12 cellular contexts compared by ENCODE assay signal in genomic region chr12:26845984-26846383, GRCh38. TPM values are rescaled to one million over a fixed set of nuclear protein-coding genes. Genes with fewer than 3 reads are reported as not detected.
A peak's percentile ranks its signal among the peaks of the same experiment; 100 is the strongest.
DNase-seq lines count a peak whose midpoint lies in the region; ATAC-seq, FAIRE-seq and TF ChIP-seq lines count a peak whose summit lies in the region.
"Had no signal": no experiment of that assay in that cellular context is flagged by ENCODE, and none has a peak within 500 bp of the region (broad histone marks: within the 10 kb centered on the region; RNA-seq: fewer than 3 reads in every experiment).

No MANE protein-coding gene starts in this region.

- no peaks in the 10 kb centered on the region for H4K20me1 ChIP-seq in astrocyte (ENCODE audit: insufficient read depth, low read length)
- H4K20me1 ChIP-seq: BLaER1 had no signal

- peaks cover 5% of the 10 kb centered on the region for H3K27me3 Mint-ChIP-seq in activated T-cell treated with anti-CD3 and anti-CD28 coated beads, Interleukin-2, amount 50 U/mL, for 72 hours (ENCODE audit: low read depth)
- H3K27me3 Mint-ChIP-seq in astrocyte (ENCODE audit: low read depth, unreplicated experiment) (no peaks in the 10 kb centered on the region), progenitor cell of endocrine pancreas (no peaks in the 10 kb centered on the region)

- no peak overlapping the region for H3K27ac ChIP-seq in astrocyte (ENCODE audit: low read depth, low read length)
- H3K27ac ChIP-seq in aorta (ENCODE audit: low read depth in 1 of 2, low read length in 2 of 2) = no peak overlapping the region
- H3K27ac ChIP-seq: BLaER1, tibial nerve had no signal

- 7 to 12% methylated on average over 4 of the region's 4 CpGs for WGBS in aorta, 2 donors

- H3K9me3 Mint-ChIP-seq in activated T-cell treated with anti-CD3 and anti-CD28 coated beads, Interleukin-2, amount 50 U/mL, for 72 hours = no peaks in the 10 kb centered on the region
- H3K9me3 Mint-ChIP-seq in astrocyte (ENCODE audit: unreplicated experiment) (no peaks in the 10 kb centered on the region), progenitor cell of endocrine pancreas (ENCODE audit: low read depth) (no peaks in the 10 kb centered on the region)

- no peaks in the 10 kb centered on the region for H3K79me2 ChIP-seq in astrocyte (ENCODE audit: insufficient read depth, low read length)

- no peak for DNase-seq in activated T-cell treated with anti-CD3 and anti-CD28 coated beads, Interleukin-2, amount 50 U/mL, for 72 hours
- no peak for DNase-seq in activated T-cell treated with anti-CD3 and anti-CD28 coated beads, Interleukin-2, amount 50 U/mL, for 48 hours
- peak; percentile 97 for DNase-seq in astrocyte (ENCODE audit: low read depth)
- DNase-seq in iris pigment epithelial cell (ENCODE audit: low read depth) = peak; percentile 99
- no peak for DNase-seq in aorta
- no peak for DNase-seq in epidermal melanocyte (ENCODE audit: insufficient read length, low spot score)
- DNase-seq in stimulated activated naive CD4-positive, alpha-beta T cell treated with Interleukin-2 at 50 U/mL for 16 hours (lab: John Stamatoyannopoulos, UW) = no peak
- DNase-seq in progenitor cell of endocrine pancreas (ENCODE audit: low spot score, unreplicated experiment) = no peak
- DNase-seq: activated CD8-positive, alpha-beta memory T cell treated with anti-CD3 and anti-CD28 coated beads, Interleukin-2, amount 10 ng/mL, durations not matched to agents 7 days and 5 days; stimulated activated CD4-positive, alpha-beta T cell treated with anti-CD3 and anti-CD28 coated beads, Interleukin-15, amount 100 ng/mL, for 24 hours had no signal

- no peaks in the 10 kb centered on the region for H3K36me3 Mint-ChIP-seq in activated T-cell treated with anti-CD3 and anti-CD28 coated beads, Interleukin-2, amount 50 U/mL, for 72 hours (ENCODE audit: insufficient read depth in 2 of 2)
- no peaks in the 10 kb centered on the region for H3K36me3 Mint-ChIP-seq in astrocyte (ENCODE audit: low read depth, unreplicated experiment)
- H3K36me3 Mint-ChIP-seq in progenitor cell of endocrine pancreas (ENCODE audit: insufficient read depth) = no peaks in the 10 kb centered on the region
- H3K36me3 Mint-ChIP-seq: activated CD8-positive, alpha-beta memory T cell treated with anti-CD3 and anti-CD28 coated beads, Interleukin-2, amount 10 ng/mL, durations not matched to agents 7 days and 5 days had no signal

- peaks cover 8% of the 10 kb centered on the region for H3K4me1 ChIP-seq in astrocyte (ENCODE audit: insufficient read depth, low read length)
- no peaks in the 10 kb centered on the region for H3K4me1 ChIP-seq in aorta (ENCODE audit: control insufficient read depth in 1 of 2, insufficient read depth in 2 of 2, low read length in 2 of 2)
- H3K4me1 ChIP-seq: BLaER1 had no signal

- H3K4me3 Mint-ChIP-seq in activated T-cell treated with anti-CD3 and anti-CD28 coated beads, Interleukin-2, amount 50 U/mL, for 72 hours = peak overlapping the region; percentile 35 to 63
- H3K4me3 Mint-ChIP-seq in astrocyte (ENCODE audit: unreplicated experiment) (no peak overlapping the region), progenitor cell of endocrine pancreas (ENCODE audit: low read depth) (no peak overlapping the region)
- H3K4me3 Mint-ChIP-seq: activated CD8-positive, alpha-beta memory T cell treated with anti-CD3 and anti-CD28 coated beads, Interleukin-2, amount 10 ng/mL, durations not matched to agents 7 days and 5 days had no signal

- H3K36me3 ChIP-seq in astrocyte (ENCODE audit: insufficient read depth, low read length) (no peaks in the 10 kb centered on the region), aorta (ENCODE audit: control insufficient read depth in 1 of 2, insufficient read depth in 2 of 2, low read length in 1 of 2) (no peaks in the 10 kb centered on the region)
- H3K36me3 ChIP-seq: BLaER1, tibial nerve had no signal

- H3K9me3 ChIP-seq in astrocyte (ENCODE audit: insufficient read depth, low read depth, low read length) (no peaks in the 10 kb centered on the region), aorta (ENCODE audit: control insufficient read depth, low read length) (no peaks in the 10 kb centered on the region)
- H3K9me3 ChIP-seq: BLaER1, tibial nerve had no signal

- H3K9ac ChIP-seq in astrocyte (ENCODE audit: low read length) = no peak overlapping the region
- H3K9ac ChIP-seq: BLaER1 had no signal

- H3K4me2 ChIP-seq in astrocyte (ENCODE audit: low read length) = peak overlapping the region; percentile 23
- H3K4me2 ChIP-seq: BLaER1 had no signal

- H3K27ac Mint-ChIP-seq in activated T-cell treated with anti-CD3 and anti-CD28 coated beads, Interleukin-2, amount 50 U/mL, for 72 hours = no peak overlapping the region
- no peak overlapping the region for H3K27ac Mint-ChIP-seq in astrocyte (ENCODE audit: unreplicated experiment)
- no peak overlapping the region for H3K27ac Mint-ChIP-seq in progenitor cell of endocrine pancreas
- H3K27ac Mint-ChIP-seq: activated CD8-positive, alpha-beta memory T cell treated with anti-CD3 and anti-CD28 coated beads, Interleukin-2, amount 10 ng/mL, durations not matched to agents 7 days and 5 days had no signal

- H3K27me3 ChIP-seq in astrocyte (ENCODE audit: insufficient read depth, low read length) = peaks cover 3% of the 10 kb centered on the region
- no peaks in the 10 kb centered on the region for H3K27me3 ChIP-seq in aorta (ENCODE audit: control insufficient read depth in 1 of 2, insufficient read depth in 2 of 2, low read length in 1 of 2)
- H3K27me3 ChIP-seq: BLaER1, tibial nerve had no signal

- no peak overlapping the region for H2AFZ ChIP-seq in astrocyte (ENCODE audit: low read depth, low read length)

- peaks cover 15% of the 10 kb centered on the region for H3K4me1 Mint-ChIP-seq in activated T-cell treated with anti-CD3 and anti-CD28 coated beads, Interleukin-2, amount 50 U/mL, for 72 hours (ENCODE audit: low read depth)
- H3K4me1 Mint-ChIP-seq in astrocyte (ENCODE audit: low read depth, unreplicated experiment) (peaks cover 7% of the 10 kb centered on the region), progenitor cell of endocrine pancreas (ENCODE audit: low read depth) (peaks cover 15% of the 10 kb centered on the region)

- peak in 1 of 2 donors; percentile 25 for ATAC-seq in activated T-cell treated with anti-CD3 and anti-CD28 coated beads, Interleukin-2, amount 50 U/mL, for 72 hours (replicated peaks in 1 of 2)
- ATAC-seq in aorta (ENCODE audit: low FRiP score) = peak; percentile 86
- ATAC-seq: activated CD8-positive, alpha-beta memory T cell treated with anti-CD3 and anti-CD28 coated beads, Interleukin-2, amount 10 ng/mL, durations not matched to agents 7 days and 5 days had no signal

- no peak for FAIRE-seq in astrocyte (lab: Jason Lieb, UNC)

- no peak overlapping the region for H3K4me3 ChIP-seq in astrocyte (ENCODE audit: insufficient read depth, low read depth, low read length)
- no peak overlapping the region for H3K4me3 ChIP-seq in aorta (ENCODE audit: low read length in 2 of 2)
- H3K4me3 ChIP-seq: BLaER1, tibial nerve had no signal

- no peak for TF ChIP-seq CTCF in astrocyte (IDR thresholded peaks at IDR 0.05; ENCODE audit: insufficient read depth, low read depth, low read length)
- TF ChIP-seq CTCF in progenitor cell of endocrine pancreas (IDR thresholded peaks at IDR 0.05; ENCODE audit: unreplicated experiment) = no peak

- intact Hi-C loops in aorta (cut with DNase I) = no loop called here

RNA-seq across cellular contexts. Expression of gene ITPR2, which starts 13.0 kb away (rescaled TPM):
- 10 to 100 TPM; 44.3 to 55.5 TPM for total RNA-seq in activated T-cell treated with anti-CD3 and anti-CD28 coated beads, Interleukin-2, amount 50 U/mL, for 72 hours
- total RNA-seq in astrocyte (24.4 and 24.8 TPM in 2 replicates), aorta (10 to 100 TPM; 40.3 to 84.8 TPM), progenitor cell of endocrine pancreas (72.4 and 78.0 TPM in 2 replicates)
- 1 to 10 TPM; 1.5 to 3.3 TPM for polyA plus RNA-seq in aorta

Comparison
In these comparisons a context has a peak if more than half of its experiments do, and no peak if none do; other contexts are left out.
1. DNase-seq: peak in astrocyte (single experiment) and iris pigment epithelial cell (single experiment); none in activated T-cell treated with anti-CD3 and anti-CD28 coated beads, Interleukin-2, amount 50 U/mL, for 72 hours (0 of 2), activated T-cell treated with anti-CD3 and anti-CD28 coated beads, Interleukin-2, amount 50 U/mL, for 48 hours (0 of 2), aorta (0 of 2), epidermal melanocyte (single experiment), stimulated activated naive CD4-positive, alpha-beta T cell treated with Interleukin-2 at 50 U/mL for 16 hours (single experiment) and progenitor cell of endocrine pancreas (single experiment).
2. H3K4me3 Mint-ChIP-seq: peak in activated T-cell treated with anti-CD3 and anti-CD28 coated beads, Interleukin-2, amount 50 U/mL, for 72 hours (2 of 2); none in astrocyte (single experiment) and progenitor cell of endocrine pancreas (single experiment).